8 cellular contexts compared by ENCODE assay signal in the genomic region with DNA sequence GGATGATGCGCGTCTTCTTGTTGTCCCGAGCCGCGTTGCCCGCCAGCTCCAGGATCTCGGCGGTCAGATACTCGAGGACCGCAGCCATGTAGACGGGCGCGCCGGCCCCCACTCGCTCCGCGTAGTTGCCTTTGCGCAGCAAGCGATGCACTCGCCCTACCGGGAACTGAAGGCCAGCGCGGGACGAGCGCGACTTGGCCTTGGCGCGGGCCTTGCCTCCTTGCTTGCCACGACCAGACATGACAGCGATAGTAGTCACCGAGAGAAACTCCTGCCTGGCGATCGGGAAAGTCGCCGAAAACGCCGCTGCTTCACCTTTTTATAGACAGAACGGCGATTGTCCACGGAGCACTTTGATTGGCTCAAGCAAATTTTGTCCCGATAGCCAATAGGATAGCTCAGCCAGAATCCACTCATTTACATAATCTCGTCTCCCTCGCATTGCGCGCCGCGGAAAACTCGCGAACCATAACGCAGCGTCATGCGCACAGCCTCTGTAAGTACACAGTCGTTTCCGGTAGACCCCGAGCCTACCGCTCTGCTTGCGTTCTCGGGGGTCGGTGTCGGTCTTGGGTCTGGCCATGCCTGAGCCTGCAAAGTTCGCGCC. TPM values are rescaled to one million over a fixed set of nuclear protein-coding genes. Genes with fewer than 3 reads are reported as not detected.
DNase-seq lines count a peak whose midpoint lies in the region; ATAC-seq and TF ChIP-seq lines count a peak whose summit lies in the region.
"Not testable (repeated sequence)": the region's sequence is repeated elsewhere in the genome, so short reads cannot be mapped to it uniquely, and the experiment has no call there.

No MANE protein-coding gene starts in this region.

- WGBS in aorta, 2 donors: no CpG with 5 or more reads among the region's 62 CpGs

- H3K79me2 ChIP-seq in HCT116 (ENCODE audit: insufficient read depth, low read length): peaks cover 43% of the 10 kb centered on the region

- not testable (repeated sequence) for H2AFZ ChIP-seq in HCT116 (ENCODE audit: low read depth, low read length, poor library complexity, severe bottlenecking)

- intact Hi-C loops in HCT116 (cut with micrococcal nuclease); left lung (cut with DNase I); aorta (cut with DNase I): not testable (repeated sequence)

- H3K9me2 ChIP-seq in HCT116 (ENCODE audit: insufficient read depth): not testable (repeated sequence)

- not testable (repeated sequence) for DNase-seq in HCT116 (ENCODE audit: low read depth, low spot score); activated naive CD8-positive, alpha-beta T cell treated with anti-CD3 and anti-CD28 coated beads, Interleukin-2, amount 50 U/mL, for 24 hours; left lung; aorta

- CTCF ChIA-PET in HCT116 (lab: Charles Lee): not testable (repeated sequence)

- ATAC-seq in GM18505 (IDR thresholded peaks at IDR 0.05; ENCODE audit: unreplicated experiment) (peak; percentile 51), GM19397 (IDR thresholded peaks at IDR 0.05; ENCODE audit: unreplicated experiment) (peak; percentile 50), HCT116 (peak; percentile 66), HG03066 (IDR thresholded peaks at IDR 0.05; ENCODE audit: low read depth, unreplicated experiment) (peak; percentile 66), HG03575 (IDR thresholded peaks at IDR 0.05; ENCODE audit: extremely low read depth, insufficient number of reproducible peaks, low FRiP score, unreplicated experiment) (peak; percentile 52), left lung (peak; percentile 78), aorta (ENCODE audit: low FRiP score) (peak; percentile 93)
- peak; percentile 47 for ATAC-seq in activated naive CD8-positive, alpha-beta T cell treated with anti-CD3 and anti-CD28 coated beads, Interleukin-2, amount 50 U/mL, for 24 hours

- POLR2A ChIA-PET in HCT116 (lab: Charles Lee): interaction anchor here (2.3 kb wide), 1 partner anchor 44 kb away, joined by 30 read pairs; a partner anchor contains a TSS

- H3K4me1 ChIP-seq in HCT116 (ENCODE audit: control insufficient read depth in 1 of 2, insufficient read depth in 2 of 2, low read length in 2 of 2) (peaks cover 17 to 32% of the 10 kb centered on the region in 2 experiments), left lung (peaks cover 23 to 39% of the 10 kb centered on the region in 2 donors)
- H3K4me1 ChIP-seq in aorta (ENCODE audit: control insufficient read depth in 1 of 2, insufficient read depth in 2 of 2, low read length in 2 of 2): not testable (repeated sequence)

- H3K27me3 Mint-ChIP-seq in activated naive CD8-positive, alpha-beta T cell treated with anti-CD3 and anti-CD28 coated beads, Interleukin-2, amount 50 U/mL, for 24 hours: not testable (repeated sequence)

- H3K27ac Mint-ChIP-seq in activated naive CD8-positive, alpha-beta T cell treated with anti-CD3 and anti-CD28 coated beads, Interleukin-2, amount 50 U/mL, for 24 hours: not testable (repeated sequence)

- not testable (repeated sequence) for H3K27ac ChIP-seq in HCT116 (ENCODE audit: low read depth, low read length); left lung; aorta (ENCODE audit: low read depth in 1 of 2, low read length in 2 of 2)

- not testable (repeated sequence) for H3K9me3 Mint-ChIP-seq in activated naive CD8-positive, alpha-beta T cell treated with anti-CD3 and anti-CD28 coated beads, Interleukin-2, amount 50 U/mL, for 24 hours

- not testable (repeated sequence) for H3K9me3 ChIP-seq in HCT116 (ENCODE audit: control insufficient read depth in 1 of 2, insufficient read depth in 1 of 2, low read depth in 1 of 2, low read length in 2 of 2); left lung; aorta (ENCODE audit: control insufficient read depth, low read length)

- H3K4me3 Mint-ChIP-seq in activated naive CD8-positive, alpha-beta T cell treated with anti-CD3 and anti-CD28 coated beads, Interleukin-2, amount 50 U/mL, for 24 hours: not testable (repeated sequence)

- H3K27me3 ChIP-seq in HCT116 (ENCODE audit: insufficient read depth, low read length); left lung; aorta (ENCODE audit: control insufficient read depth in 1 of 2, insufficient read depth in 2 of 2, low read length in 1 of 2): not testable (repeated sequence)

- not testable (repeated sequence) for H3K36me3 ChIP-seq in HCT116 (ENCODE audit: control insufficient read depth in 1 of 2, insufficient read depth in 2 of 2, low read length in 2 of 2); left lung; aorta (ENCODE audit: control insufficient read depth in 1 of 2, insufficient read depth in 2 of 2, low read length in 1 of 2)

- BruUV-seq in HCT116 (replicated peaks; lab: Mats Ljungman, UMichigan): TSS peak; percentile 73

- H3K4me3 ChIP-seq in HCT116 (replicated peaks in 1 of 2; ENCODE audit: low read depth in 1 of 2, low read length in 2 of 2); left lung; aorta (ENCODE audit: low read length in 2 of 2): not testable (repeated sequence)

- not testable (repeated sequence) for H4K20me1 ChIP-seq in HCT116 (ENCODE audit: insufficient read depth)

- TF ChIP-seq RAD21 in HCT116 (IDR thresholded peaks at IDR 0.05; ENCODE audit: low read depth): not testable (repeated sequence)

- not testable (repeated sequence) for H3K9ac ChIP-seq in HCT116 (ENCODE audit: low read length)

- not testable (repeated sequence) for TF ChIP-seq POLR2A in GM18505 (IDR thresholded peaks at IDR 0.05; ENCODE audit: borderline replicate concordance, extremely low read depth, insufficient read depth, insufficient read length); HCT116 (IDR thresholded peaks at IDR 0.05; ENCODE audit: borderline replicate concordance, extremely low read depth, insufficient read depth, insufficient read length)

- RAD21 ChIA-PET in HCT116 (lab: Charles Lee; ENCODE audit: low non-redundant PET in 1 of 2, low total read pairs in 2 of 2, uncharacterized antibody in 2 of 2, unreplicated experiment in 2 of 2): not testable (repeated sequence)

- not testable (repeated sequence) for H3K4me2 ChIP-seq in HCT116 (ENCODE audit: low read length)

- not testable (repeated sequence) for H3K36me3 Mint-ChIP-seq in activated naive CD8-positive, alpha-beta T cell treated with anti-CD3 and anti-CD28 coated beads, Interleukin-2, amount 50 U/mL, for 24 hours (ENCODE audit: low read depth)

- TF ChIP-seq CTCF in HCT116 (IDR thresholded peaks at IDR 0.05 in 2 of 3, conservative IDR thresholded peaks at IDR 0.05 in 1 of 3; ENCODE audit: borderline replicate concordance in 1 of 3, insufficient read depth in 1 of 3, low read depth in 2 of 3, low read length in 2 of 3); left lung (IDR thresholded peaks at IDR 0.05): not testable (repeated sequence)

- H3K4me1 Mint-ChIP-seq in activated naive CD8-positive, alpha-beta T cell treated with anti-CD3 and anti-CD28 coated beads, Interleukin-2, amount 50 U/mL, for 24 hours: peaks cover 38% of the 10 kb centered on the region

RNA-seq across cellular contexts. Expression of gene BOLA1, which starts 56.8 kb away (rescaled TPM):
- total RNA-seq in HCT116 (2021; ENCODE audit: unreplicated experiment): 20.4 TPM
- polyA plus RNA-seq in HCT116 (2012): 21.2 and 22.9 TPM in 2 replicates
- 10 to 100 TPM; 11.4 to 13.1 TPM for total RNA-seq in left lung
- 10 to 100 TPM in 1 of 2 donors, 1 to 10 TPM in 1; 8.7 to 14.0 TPM for total RNA-seq in aorta
- 10 to 100 TPM; 22.3 to 26.6 TPM for polyA plus RNA-seq in aorta
